20 cellular contexts compared by ENCODE assay signal in genomic region chr10:75247797-75248196, GRCh38.
"Had no signal": no experiment of that assay in that cellular context is flagged by ENCODE, and none has a peak within 500 bp of the region (broad histone marks: within the 10 kb centered on the region; RNA-seq: fewer than 3 reads in every experiment).

No MANE protein-coding gene starts in this region.

- FAIRE-seq: endothelial cell of umbilical vein, islet of Langerhans had no signal

- H3K27ac ChIP-seq: neutrophil, parathyroid adenoma, spleen, thoracic aorta had no signal

- H3K36me3 ChIP-seq: neutrophil, spleen, thoracic aorta had no signal

- H3K4me1 ChIP-seq: parathyroid adenoma, spleen had no signal

- H3K4me3 ChIP-seq: lung, spleen, thoracic aorta had no signal

- DNase-seq: activated CD4-positive, alpha-beta T cell treated with anti-CD3 and anti-CD28 coated beads, Interleukin-2, amount 10 ng/mL, durations not matched to agents 7 days and 5 days; activated CD8-positive, alpha-beta T cell treated with anti-CD3 and anti-CD28 coated beads, Interleukin-2, amount 10 ng/mL, durations not matched to agents 7 days and 5 days; activated naive CD4-positive, alpha-beta T cell treated with Interleukin-2 at 50 U/mL for 16 hours; activated naive CD8-positive, alpha-beta T cell treated with anti-CD3 and anti-CD28 coated beads, Interleukin-2, amount 10 ng/mL, durations not matched to agents 7 days and 5 days; activated T-cell treated with anti-CD3 and anti-CD28 coated beads, Interleukin-2, amount 50 U/mL, for 24 hours; central memory CD4-positive, alpha-beta T cell; effector CD8-positive, alpha-beta T cell; hippocampal formation; left cardiac atrium; natural killer cell; spleen; stimulated activated CD4-positive, alpha-beta T cell treated with anti-CD3 and anti-CD28 coated beads, Interleukin-4, amount 100 ng/mL, for 4 hours; T1000 had no signal

- ATAC-seq: activated CD8-positive, alpha-beta T cell treated with anti-CD3 and anti-CD28 coated beads, Interleukin-2, amount 10 ng/mL, durations not matched to agents 7 days and 5 days; natural killer cell; stimulated activated memory B cell treated with anti-CD40 and anti-IgM and Interleukin-4, amounts not matched to agents 10 μg/mL and 1 μg/mL and 100 μg/mL, for 72 hours had no signal

- H3K9me3 ChIP-seq: neutrophil, thoracic aorta had no signal

- H3K27me3 ChIP-seq: neutrophil, spleen had no signal
